9 cellular contexts compared by ENCODE assay signal in genomic region chr10:102408081-102408727, GRCh38. TPM values are rescaled to one million over a fixed set of nuclear protein-coding genes. Genes with fewer than 3 reads are reported as not detected.
DNase-seq lines count a peak whose midpoint lies in the region; ATAC-seq, FAIRE-seq and TF ChIP-seq lines count a peak whose summit lies in the region.
"Had no signal": no experiment of that assay in that cellular context is flagged by ENCODE, and none has a peak within 500 bp of the region (broad histone marks: within the 10 kb centered on the region; RNA-seq: fewer than 3 reads in every experiment).

No MANE protein-coding gene starts in this region.

- peak; percentile 37 for DNase-seq in stimulated activated CD4-positive, alpha-beta T cell treated with anti-CD3 and anti-CD28 coated beads, Interleukin-1b, Interleukin-23, amount 100 ng/mL, for 48 hours
- DNase-seq in stimulated activated CD4-positive, alpha-beta T cell treated with anti-CD3 and anti-CD28 coated beads, Interleukin-12 subunit alpha, Interleukin-12 subunit beta, amount 100 ng/mL, for 4 hours = no peak
- DNase-seq in astrocyte (ENCODE audit: low read depth) (no peak), mesothelial cell of epicardium (ENCODE audit: low spot score in 2 of 2, unreplicated experiment in 2 of 2) (no peak), uterus (peak in 1 of 2 donors; percentile 79), SKM-1 (lab: John Stamatoyannopoulos, UW; ENCODE audit: unreplicated experiment) (no peak), NCI-H1092 (lab: John Stamatoyannopoulos, UW) (no peak)

- no peak overlapping the region for H3K27ac Mint-ChIP-seq in astrocyte (ENCODE audit: unreplicated experiment)
- peak overlapping the region; percentile 66 for H3K27ac Mint-ChIP-seq in mesothelial cell of epicardium

- H3K36me3 Mint-ChIP-seq in astrocyte (ENCODE audit: low read depth, unreplicated experiment) = peaks cover 2% of the 10 kb centered on the region
- no peaks in the 10 kb centered on the region for H3K36me3 Mint-ChIP-seq in mesothelial cell of epicardium

- H3K9me3 ChIP-seq in astrocyte (ENCODE audit: insufficient read depth, low read depth, low read length) (no peaks in the 10 kb centered on the region), uterus (no peaks in the 10 kb centered on the region)

- H4K20me1 ChIP-seq in astrocyte (ENCODE audit: insufficient read depth, low read length) = peaks cover 14% of the 10 kb centered on the region

- no peak overlapping the region for H3K9ac ChIP-seq in astrocyte (ENCODE audit: low read length)

- H3K27me3 ChIP-seq in astrocyte (ENCODE audit: insufficient read depth, low read length) (peaks cover 20% of the 10 kb centered on the region), uterus (no peaks in the 10 kb centered on the region)

- ATAC-seq in GM21529 (IDR thresholded peaks at IDR 0.05; ENCODE audit: unreplicated experiment) = no peak

- H3K4me2 ChIP-seq in astrocyte (ENCODE audit: low read length) = peak overlapping the region; percentile 87

- H3K4me1 ChIP-seq in astrocyte (ENCODE audit: insufficient read depth, low read length) (peaks cover 3% of the 10 kb centered on the region), uterus (peaks cover 0 to 4% of the 10 kb centered on the region in 2 donors)

- no peaks in the 10 kb centered on the region for H3K9me3 Mint-ChIP-seq in astrocyte (ENCODE audit: unreplicated experiment)
- no peaks in the 10 kb centered on the region for H3K9me3 Mint-ChIP-seq in mesothelial cell of epicardium

- TF ChIP-seq POLR2A in uterus (IDR thresholded peaks at IDR 0.05) = peak in 1 of 2 donors; percentile 50

- no peak for FAIRE-seq in astrocyte (lab: Jason Lieb, UNC)
- FAIRE-seq: colon had no signal

- H3K27me3 Mint-ChIP-seq in astrocyte (ENCODE audit: low read depth, unreplicated experiment) (peaks cover 23% of the 10 kb centered on the region), mesothelial cell of epicardium (ENCODE audit: low read depth) (peaks cover 70% of the 10 kb centered on the region)

- no peaks in the 10 kb centered on the region for H3K36me3 ChIP-seq in astrocyte (ENCODE audit: insufficient read depth, low read length)
- no peaks in the 10 kb centered on the region for H3K36me3 ChIP-seq in uterus

- H3K4me1 Mint-ChIP-seq in astrocyte (ENCODE audit: low read depth, unreplicated experiment) (peaks cover 8% of the 10 kb centered on the region), mesothelial cell of epicardium (peaks cover 24% of the 10 kb centered on the region)

- H2AFZ ChIP-seq in astrocyte (ENCODE audit: low read depth, low read length) = no peak overlapping the region

- intact Hi-C loops in uterus (cut with DNase I; ENCODE audit: low total_unique reads) = no loop called here

- H3K4me3 ChIP-seq in astrocyte (ENCODE audit: insufficient read depth, low read depth, low read length) (peak overlapping the region; percentile 49), uterus (peak overlapping the region; percentile 33 to 46)

- no peak for TF ChIP-seq CTCF in astrocyte (IDR thresholded peaks at IDR 0.05; ENCODE audit: insufficient read depth, low read depth, low read length)
- TF ChIP-seq CTCF in mesothelial cell of epicardium (IDR thresholded peaks at IDR 0.05; ENCODE audit: unreplicated experiment) = no peak
- no peak for TF ChIP-seq CTCF in uterus (IDR thresholded peaks at IDR 0.05)

- H3K79me2 ChIP-seq in astrocyte (ENCODE audit: insufficient read depth, low read length) = no peaks in the 10 kb centered on the region

- H3K27ac ChIP-seq in astrocyte (ENCODE audit: low read depth, low read length) (no peak overlapping the region), uterus (peak overlapping the region; percentile 87 to 91)

- peak overlapping the region; percentile 76 for H3K4me3 Mint-ChIP-seq in astrocyte (ENCODE audit: unreplicated experiment)
- peak overlapping the region; percentile 60 for H3K4me3 Mint-ChIP-seq in mesothelial cell of epicardium

RNA-seq across cellular contexts. Expression of gene PSD, which starts 10.4 kb away (rescaled TPM):
- total RNA-seq in astrocyte (8.8 and 11.7 TPM in 2 replicates), mesothelial cell of epicardium (12.4 to 14.3 TPM (median 13.4 TPM) in 3 replicates), uterus (100 to 1,000 TPM in 1 of 4 donors, 10 to 100 TPM in 2, not detected in 1; 31.3 to 114 (median 37.3) TPM)

RNA-seq across cellular contexts. Expression of gene FBXL15, which starts 12.4 kb away (rescaled TPM):
- total RNA-seq in astrocyte (8.6 and 11.0 TPM in 2 replicates), mesothelial cell of epicardium (9.4 to 11.7 TPM (median 10.1 TPM) in 3 replicates), uterus (10 to 100 TPM in 3 of 4 donors, 1 to 10 TPM in 1; 6.8 to 40.0 (median 16.7) TPM)

RNA-seq across cellular contexts. Expression of gene NFKB2, which starts 12.7 kb away (rescaled TPM):
- total RNA-seq in astrocyte = 35.7 and 39.9 TPM in 2 replicates
- total RNA-seq in mesothelial cell of epicardium = 51.7 to 56.6 TPM (median 55.8 TPM) in 3 replicates
- 10 to 100 TPM in 2 of 4 donors, 1 to 10 TPM in 2; 6.4 to 61.7 (median 10.7) TPM for total RNA-seq in uterus

RNA-seq across cellular contexts. Expression of gene CUEDC2, which starts 24.2 kb away (rescaled TPM):
- total RNA-seq in astrocyte = 46.9 and 49.1 TPM in 2 replicates
- 75.0 to 80.5 TPM (median 75.6 TPM) in 3 replicates for total RNA-seq in mesothelial cell of epicardium
- 10 to 100 TPM; 26.2 to 51.6 (median 35.6) TPM for total RNA-seq in uterus

RNA-seq across cellular contexts. Expression of gene C10orf95, which starts 43.1 kb away (rescaled TPM):
- total RNA-seq in astrocyte = 0.19 and 0.20 TPM in 2 replicates
- total RNA-seq in mesothelial cell of epicardium = not detected in 3 replicates
- under 1 TPM in 1 of 4 donors, not detected in 3; 0.21 TPM for total RNA-seq in uterus
